In genomic region chr2:164593541-164593940, GRCh38 we compare ENCODE assay signal across 32 cellular contexts. TPM values are rescaled to one million over a fixed set of nuclear protein-coding genes. Genes with fewer than 3 reads are reported as not detected.
"Had no signal": no experiment of that assay in that cellular context is flagged by ENCODE, and none has a peak within 500 bp of the region (broad histone marks: within the 10 kb centered on the region; RNA-seq: fewer than 3 reads in every experiment).

No MANE protein-coding gene starts in this region.

- H3K4me3 ChIP-seq: adrenal gland, body of pancreas, hepatocyte, left lung, lower lobe of right lung, ovary, psoas muscle, smooth muscle cell, stomach, thyroid gland, upper lobe of right lung had no signal

- H3K27ac ChIP-seq: adrenal gland, body of pancreas, epithelial cell of prostate, hepatocyte, left lung, lower lobe of right lung, ovary, psoas muscle, stomach, thyroid gland, upper lobe of right lung, VCaP had no signal

- H3K27me3 Mint-ChIP-seq: activated naive CD8-positive, alpha-beta T cell treated with anti-CD3 and anti-CD28 coated beads for 36 hours had no signal

- H3K27me3 ChIP-seq: adrenal gland, body of pancreas, hepatocyte, left lung, ovary, stomach, thyroid gland, upper lobe of right lung had no signal

- H3K36me3 Mint-ChIP-seq: activated naive CD8-positive, alpha-beta T cell treated with anti-CD3 and anti-CD28 coated beads for 36 hours had no signal

- H2AFZ ChIP-seq: hepatocyte had no signal

- H3K4me3 Mint-ChIP-seq: activated naive CD4-positive, alpha-beta T cell treated with anti-CD3 and anti-CD28 coated beads for 36 hours; activated naive CD8-positive, alpha-beta T cell treated with anti-CD3 and anti-CD28 coated beads for 36 hours; activated T-helper 1 cell treated with anti-CD3 and anti-CD28 coated beads, Interleukin-12 subunit alpha, Interleukin-12 subunit beta, Interleukin-2, Interleukin-4 antibody, amounts not matched to agents 30 ng/mL and 10 ng/mL and 1 ng/mL, durations not matched to agents 14 hours and 24 hours and 36 hours; nephron progenitor cell; stimulated activated naive B cell treated with anti-CD40 and anti-IgM and Interleukin-4, amounts not matched to agents 10 μg/mL and 1 μg/mL and 100 μg/mL, for 72 hours; T-helper 1 cell treated with Interleukin-12 subunit alpha and Interleukin-12 subunit beta and Interleukin-4 antibody, amounts not matched to agents 30 μg/mL and 1 μg/mL, for 36 hours had no signal

- DNase-seq: activated CD4-positive, alpha-beta T cell treated with anti-CD3 and anti-CD28 coated beads for 48 hours; activated CD4-positive, alpha-beta T cell treated with anti-CD3 and anti-CD28 coated beads, Interleukin-2, amount 50 U/mL, for 48 hours; activated CD8-positive, alpha-beta memory T cell treated with anti-CD3 and anti-CD28 coated beads, Interleukin-2, amount 50 U/mL, for 4 hours; activated effector memory CD4-positive, alpha-beta T cell treated with anti-CD3 and anti-CD28 coated beads, Interleukin-2, amount 50 U/mL, for 16 hours; activated naive CD4-positive, alpha-beta T cell treated with anti-CD3 and anti-CD28 coated beads for 36 hours; activated naive CD8-positive, alpha-beta T cell treated with anti-CD3 and anti-CD28 coated beads for 36 hours; activated T-cell treated with anti-CD3 and anti-CD28 coated beads, Interleukin-2, amount 50 U/mL, for 1 hour; adrenal gland; aorta; body of pancreas; dermis blood vessel endothelial cell; effector CD4-positive, alpha-beta T cell; glutamatergic neuron; left lung; lower lobe of right lung; nephron progenitor cell; ovary; psoas muscle; stimulated activated CD4-positive, alpha-beta T cell treated with anti-CD3 and anti-CD28 coated beads, Interleukin-1b, Interleukin-23, amount 100 ng/mL, for 48 hours; stimulated activated naive B cell treated with anti-CD40 and anti-IgM and Interleukin-4, amounts not matched to agents 10 μg/mL and 1 μg/mL and 100 μg/mL, for 72 hours; stomach; T-helper 9 cell; thyroid gland; upper lobe of right lung had no signal

- H3K9me3 Mint-ChIP-seq: activated T-helper 1 cell treated with anti-CD3 and anti-CD28 coated beads, Interleukin-12 subunit alpha, Interleukin-12 subunit beta, Interleukin-2, Interleukin-4 antibody, amounts not matched to agents 30 ng/mL and 10 ng/mL and 1 ng/mL, durations not matched to agents 14 hours and 24 hours and 36 hours had no signal

- ATAC-seq: activated CD4-positive, CD25-positive, alpha-beta regulatory T cell treated with anti-CD3 and anti-CD28 coated beads, Interleukin-2, amount 50 U/mL, for 24 hours; body of pancreas; left lung; lower lobe of right lung; psoas muscle; stimulated activated naive B cell treated with anti-CD40 and anti-IgM and Interleukin-4, amounts not matched to agents 10 μg/mL and 1 μg/mL and 100 μg/mL, for 72 hours; upper lobe of right lung had no signal

- H3K79me2 ChIP-seq: hepatocyte had no signal

- H3K4me1 ChIP-seq: adrenal gland, body of pancreas, left lung, lower lobe of right lung, psoas muscle, stomach, upper lobe of right lung had no signal

- H3K4me2 ChIP-seq: hepatocyte, smooth muscle cell had no signal

- H3K27ac Mint-ChIP-seq: activated naive CD4-positive, alpha-beta T cell treated with anti-CD3 and anti-CD28 coated beads for 36 hours; activated naive CD8-positive, alpha-beta T cell treated with anti-CD3 and anti-CD28 coated beads for 36 hours; activated T-helper 1 cell treated with anti-CD3 and anti-CD28 coated beads, Interleukin-12 subunit alpha, Interleukin-12 subunit beta, Interleukin-2, Interleukin-4 antibody, amounts not matched to agents 30 ng/mL and 10 ng/mL and 1 ng/mL, durations not matched to agents 14 hours and 24 hours and 36 hours; nephron progenitor cell; stimulated activated naive B cell treated with anti-CD40 and anti-IgM and Interleukin-4, amounts not matched to agents 10 μg/mL and 1 μg/mL and 100 μg/mL, for 72 hours; T-helper 1 cell treated with Interleukin-12 subunit alpha and Interleukin-12 subunit beta and Interleukin-4 antibody, amounts not matched to agents 30 μg/mL and 1 μg/mL, for 36 hours had no signal

- H3K36me3 ChIP-seq: adrenal gland, left lung, lower lobe of right lung, ovary, stomach, thyroid gland, upper lobe of right lung had no signal

- H3K9me3 ChIP-seq: adrenal gland, body of pancreas, lower lobe of right lung, ovary, psoas muscle, thyroid gland, upper lobe of right lung had no signal

- H3K4me1 Mint-ChIP-seq: activated naive CD8-positive, alpha-beta T cell treated with anti-CD3 and anti-CD28 coated beads for 36 hours had no signal

RNA-seq across cellular contexts. Expression of gene GRB14, which starts 27.7 kb away (rescaled TPM):
- total RNA-seq: activated CD8-positive, alpha-beta memory T cell treated with anti-CD3 and anti-CD28 coated beads for 36 hours; activated naive CD4-positive, alpha-beta T cell treated with anti-CD3 and anti-CD28 coated beads for 36 hours; activated naive CD8-positive, alpha-beta T cell treated with anti-CD3 and anti-CD28 coated beads for 36 hours; activated T-helper 1 cell treated with anti-CD3 and anti-CD28 coated beads, Interleukin-12 subunit alpha, Interleukin-12 subunit beta, Interleukin-2, Interleukin-4 antibody, amounts not matched to agents 30 ng/mL and 10 ng/mL and 1 ng/mL, durations not matched to agents 14 hours and 24 hours and 36 hours had no signal
- polyA plus RNA-seq: smooth muscle cell had no signal
